ENCODE assay signal across 8 cellular contexts in genomic region chr19:21835810-21836444, GRCh38. TPM values are rescaled to one million over a fixed set of nuclear protein-coding genes. Genes with fewer than 3 reads are reported as not detected.
A peak's percentile ranks its signal among the peaks of the same experiment; 100 is the strongest.
DNase-seq lines count a peak whose midpoint lies in the region; ATAC-seq, FAIRE-seq and TF ChIP-seq lines count a peak whose summit lies in the region.

TSS of gene ZNF43 (minus strand) at chr19:21836182. CDS start at chr19:21836038, 144 bp downstream.

- POLR2A ChIA-PET in A549 (lab: Yijun Ruan, JAX): interaction anchor here (1.1 to 2.0 kb wide), 4 partner anchors 9 to 16 kb away, joined by 4 to 39 read pairs (median 10); no protein-coding TSS in a partner anchor

- H4K91ac ChIP-seq in mesenchymal stem cell (ENCODE audit: low read length): peak within 1 kb of the TSS; percentile 43

- H3K4me2 ChIP-seq in A549 (peak within 1 kb of the TSS; percentile 33), mesenchymal stem cell (ENCODE audit: low read length, poor library complexity, severe bottlenecking) (peak within 1 kb of the TSS; percentile 66)

- peak within 1 kb of the TSS; percentile 71 to 80 for H3K18ac ChIP-seq in mesenchymal stem cell (ENCODE audit: low read depth in 1 of 2, low read length in 2 of 2)

- TF ChIP-seq POLR2A in A549 (IDR thresholded peaks at IDR 0.05; ENCODE audit: low read length): peak; percentile 43; the same call in 1 of the 2 replicates

- H3K27ac ChIP-seq in A549: peak within 1 kb of the TSS; percentile 70 to 88
- peak within 1 kb of the TSS; percentile 89 for H3K27ac ChIP-seq in mesenchymal stem cell (ENCODE audit: low read length, poor library complexity, severe bottlenecking)

- H2BK120ac ChIP-seq in mesenchymal stem cell (ENCODE audit: low read depth, low read length): no peak within 1 kb of the TSS

- peak within 1 kb of the TSS; percentile 89 for H4K8ac ChIP-seq in mesenchymal stem cell (ENCODE audit: low read length)

- no peak within 1 kb of the TSS for H2BK12ac ChIP-seq in mesenchymal stem cell (ENCODE audit: low read length in 2 of 2)

- H3K9me3 ChIP-seq in A549 (peaks cover 34% of the 10 kb centered on the region), endocrine pancreas (ENCODE audit: control insufficient read depth, low read length) (no peaks in the 10 kb centered on the region), mesenchymal stem cell (ENCODE audit: control insufficient read depth, low read length) (peaks cover 50% of the 10 kb centered on the region)

- peak; percentile 90 for FAIRE-seq in A549 (lab: Jason Lieb, UNC)

- ATAC-seq in A549: peak; percentile 97 to 98
- ATAC-seq in GM18867 (IDR thresholded peaks at IDR 0.05; ENCODE audit: unreplicated experiment): peak; percentile 95
- peak; percentile 96 for ATAC-seq in HG03135 (IDR thresholded peaks at IDR 0.05; ENCODE audit: unreplicated experiment)

- peak within 1 kb of the TSS; percentile 60 for H2AFZ ChIP-seq in mesenchymal stem cell (ENCODE audit: low read depth, low read length)

- no peak for TF ChIP-seq CTCF in A549 (IDR thresholded peaks at IDR 0.05)

- H3K14ac ChIP-seq in mesenchymal stem cell (ENCODE audit: low read length in 2 of 2): peak within 1 kb of the TSS in 1 of 2 experiments; percentile 36

- WGBS in A549 (ENCODE audit: missing lambda C conversion rate): 22% methylated on average over 27 of the region's 29 CpGs
- under 1% methylated on average over 29 of the region's 29 CpGs for WGBS in mesenchymal stem cell

- TF ChIP-seq EP300 in A549 (IDR thresholded peaks at IDR 0.05): no peak

- peak within 1 kb of the TSS in 1 of 2 experiments; percentile 65 for H3K23ac ChIP-seq in mesenchymal stem cell (ENCODE audit: low read length in 2 of 2)

- DNase-seq in A549 (ENCODE audit: low read depth in 1 of 2, low spot score in 1 of 2) (peak; percentile 69 to 93), NCI-H748 (lab: John Stamatoyannopoulos, UW; ENCODE audit: unreplicated experiment) (peak; percentile 97), mesenchymal stem cell (peak; percentile 96)
- peak; percentile 87 for DNase-seq in activated CD8-positive, alpha-beta memory T cell treated with anti-CD3 and anti-CD28 coated beads, Interleukin-2, amount 50 U/mL, for 24 hours (ENCODE audit: extremely low read depth)
- peak; percentile 85 for DNase-seq in stimulated activated CD8-positive, alpha-beta memory T cell treated with anti-CD3 and anti-CD28 coated beads, Interleukin-12 subunit alpha, Interleukin-12 subunit beta, amount 100 ng/mL, for 24 hours (ENCODE audit: extremely low read depth)

- no peak within 1 kb of the TSS for H2BK15ac ChIP-seq in mesenchymal stem cell (ENCODE audit: low read depth, poor library complexity, severe bottlenecking)

- H3K4me1 ChIP-seq in A549: no peaks in the 10 kb centered on the region; the same call in 2 of the 3 replicates
- H3K4me1 ChIP-seq in endocrine pancreas (ENCODE audit: control insufficient read depth, insufficient read depth, low read length): no peaks in the 10 kb centered on the region
- H3K4me1 ChIP-seq in mesenchymal stem cell (ENCODE audit: control insufficient read depth, insufficient read depth, low read depth, low read length): peaks cover 1% of the 10 kb centered on the region

- CTCF ChIA-PET in A549 (lab: Yijun Ruan, JAX): no interaction called here

- H3K9ac ChIP-seq in endocrine pancreas (ENCODE audit: control insufficient read depth, insufficient read depth, low read length): peak within 1 kb of the TSS; percentile 51
- H3K9ac ChIP-seq in mesenchymal stem cell (ENCODE audit: low read length): peak within 1 kb of the TSS; percentile 94

- H2AK5ac ChIP-seq in mesenchymal stem cell (ENCODE audit: low read length, severe bottlenecking): peak within 1 kb of the TSS; percentile 86

- no peak for TF ChIP-seq RAD21 in A549 (conservative IDR thresholded peaks at IDR 0.05 in 1 of 2, IDR thresholded peaks at IDR 0.05 in 1 of 2)

- H3K36me3 ChIP-seq in endocrine pancreas (ENCODE audit: control insufficient read depth, insufficient read depth, low read length) (no peaks in the 10 kb centered on the region), mesenchymal stem cell (ENCODE audit: control insufficient read depth in 1 of 2, insufficient read depth in 2 of 2, low read depth in 1 of 2, low read length in 2 of 2) (peaks cover 17 to 21% of the 10 kb centered on the region in 2 experiments)

- H3K27me3 ChIP-seq in endocrine pancreas (ENCODE audit: control insufficient read depth, insufficient read depth, low read length): no peaks in the 10 kb centered on the region
- no peaks in the 10 kb centered on the region for H3K27me3 ChIP-seq in mesenchymal stem cell (ENCODE audit: control insufficient read depth in 1 of 2, insufficient read depth in 1 of 2, low read length in 2 of 2)

- H2BK5ac ChIP-seq in mesenchymal stem cell (ENCODE audit: low read depth, low read length, poor library complexity, severe bottlenecking): no peak within 1 kb of the TSS

- peaks cover 10% of the 10 kb centered on the region for H3K79me1 ChIP-seq in mesenchymal stem cell (replicated peaks; ENCODE audit: low read length, poor library complexity, severe bottlenecking)

- H3K4ac ChIP-seq in mesenchymal stem cell (ENCODE audit: low read depth in 1 of 2, low read length in 2 of 2): peak within 1 kb of the TSS; percentile 18 to 81

- H3K4me3 ChIP-seq in A549 (peak within 1 kb of the TSS; percentile 56), endocrine pancreas (ENCODE audit: control insufficient read depth, insufficient read depth, low read length) (peak within 1 kb of the TSS; percentile 1), mesenchymal stem cell (ENCODE audit: insufficient read depth in 1 of 2, low read depth in 1 of 2, low read length in 2 of 2) (peak within 1 kb of the TSS; percentile 76 to 95)

TF ChIP-seq in A549, 52 proteins besides CTCF, POLR2A, EP300 and RAD21:
- TF ChIP-seq CHD2 (IDR thresholded peaks at IDR 0.05; ENCODE audit: low read length, partially characterized antibody) (no peak), FOSL2 (IDR thresholded peaks at IDR 0.05) (no peak), FOSL2 (CRISPR knock-in tag; IDR thresholded peaks at IDR 0.05) (peak; percentile 54; the same call in 1 of the 2 replicates), PHF8 (IDR thresholded peaks at IDR 0.05; ENCODE audit: borderline replicate concordance, low read depth) (peak; percentile 25; the same call in 1 of the 2 replicates), FOXS1 (CRISPR knock-in tag; IDR thresholded peaks at IDR 0.05) (no peak), JUN (IDR thresholded peaks at IDR 0.05) (peak in 1 of 2 experiments; percentile 71; a peak in 2 of 5 replicates), MAX (IDR thresholded peaks at IDR 0.05) (peak; percentile 58; the same call in 1 of the 2 replicates), HOXB13 (CRISPR knock-in tag; IDR thresholded peaks at IDR 0.05; ENCODE audit: low read depth) (no peak)

RNA-seq across cellular contexts. Expression of gene ZNF43, which starts in this region (rescaled TPM):
- polyA plus RNA-seq in A549 (2011; rRNA removed) (10.0 and 15.6 TPM in 2 replicates), A549 (2017; fragmentation: RNase III; extraction: RNeasy Plus Mini Kit Qiagen cat#74134 plus additional on column Dnase treatment) (8.3 to 9.6 TPM (median 9.3 TPM) in 3 replicates)
- 3.9 and 4.6 TPM in 2 replicates for polyA plus RNA-seq in A549 (2012; cell fraction: cytosol; rRNA removed)
- polyA plus RNA-seq in A549 (2012; cell fraction: nucleus; rRNA removed): 4.4 and 9.3 TPM in 2 replicates
- polyA minus RNA-seq in A549 (2011; rRNA and poly(A)+ RNA removed): 42.0 and 50.8 TPM in 2 replicates
- polyA plus RNA-seq in mesenchymal stem cell (2013, experiment 1 of 2): 5.5 TPM
- polyA plus RNA-seq in mesenchymal stem cell (2013, experiment 2 of 2): 5.4 TPM

Comparison
In these comparisons a context has a peak if more than half of its experiments do, and no peak if none do; other contexts are left out.
1. Peak in every context shown above with its lines: DNase-seq, ATAC-seq, H3K4me3 ChIP-seq and H3K27ac ChIP-seq.
2. H3K4me3 ChIP-seq: peak in every context shown above with its lines; median percentile 86 in mesenchymal stem cell; 56 in A549; 1 in endocrine pancreas.